In the genomic region with DNA sequence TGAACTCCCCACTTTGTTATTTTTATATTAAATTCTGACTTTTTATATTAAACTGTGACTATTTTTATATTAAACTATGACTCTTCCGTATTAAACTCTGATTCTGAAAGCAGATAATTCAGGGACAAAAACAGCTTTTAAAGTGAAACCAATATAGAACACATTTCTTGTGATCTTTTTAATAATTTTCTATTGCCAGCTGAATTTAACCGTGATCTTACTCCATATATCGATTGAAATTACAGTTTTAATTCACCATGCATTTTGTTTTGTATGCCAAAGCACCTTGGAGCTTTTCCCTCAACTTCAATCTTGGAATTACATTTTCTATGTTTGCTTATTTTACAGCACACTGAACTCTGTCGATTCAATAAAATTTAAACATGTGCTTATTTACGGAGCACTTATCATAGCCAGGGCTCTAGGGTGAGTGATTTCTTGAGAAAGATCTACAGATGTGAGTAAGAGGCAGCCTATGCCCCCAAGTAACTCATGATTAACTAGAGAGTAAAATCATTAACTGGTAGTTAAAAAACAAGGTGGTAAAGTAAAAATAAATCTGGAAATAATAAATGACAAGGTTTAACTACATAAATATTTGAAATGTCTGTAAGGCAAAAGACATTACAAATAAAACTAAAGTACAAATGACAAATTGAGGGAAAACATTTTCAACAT, we compare ENCODE assay signal across 12 cellular contexts.
DNase-seq lines count a peak whose midpoint lies in the region; ATAC-seq and TF ChIP-seq lines count a peak whose summit lies in the region.
"Had no signal": no experiment of that assay in that cellular context is flagged by ENCODE, and none has a peak within 500 bp of the region (broad histone marks: within the 10 kb centered on the region; RNA-seq: fewer than 3 reads in every experiment).

No MANE protein-coding gene starts in this region.

- H3K9me3 ChIP-seq in IMR-90 (ENCODE audit: control insufficient read depth, insufficient read depth, low read length) (no peaks in the 10 kb centered on the region), lower lobe of right lung (no peaks in the 10 kb centered on the region), tibial artery (no peaks in the 10 kb centered on the region), WERI-Rb-1 (ENCODE audit: severe bottlenecking) (peaks cover 4% of the 10 kb centered on the region)
- H3K9me3 ChIP-seq: colonic mucosa had no signal

- H3K18ac ChIP-seq in IMR-90 (ENCODE audit: low read depth, low read length), result no peak overlapping the region

- H4K5ac ChIP-seq in IMR-90 (ENCODE audit: low read depth, low read length), result no peak overlapping the region

- no peak overlapping the region for H4K91ac ChIP-seq in IMR-90 (ENCODE audit: insufficient read depth, low read depth, low read length)

- no TSS peak for BruUV-seq in IMR-90 (replicated peaks; lab: Mats Ljungman, UMichigan)

- peak overlapping the region; percentile 59 for H3K4me2 ChIP-seq in IMR-90 (ENCODE audit: low read depth, low read length)

- CTCF ChIA-PET in IMR-90 (lab: Yijun Ruan, JAX), result interaction anchor here (0.6 kb wide), 1 partner anchor 1456 kb away, joined by 3 read pairs; no protein-coding TSS in a partner anchor

- intact Hi-C loops in IMR-90 (cut with micrococcal nuclease), result no loop called here
- intact Hi-C loops in lower lobe of right lung (cut with DNase I), result no loop called here
- intact Hi-C loops in tibial artery (cut with DNase I; ENCODE audit: low total_unique reads), result loop anchor here (10.0 kb wide), 1 partner anchor 95 kb away; no protein-coding TSS in a partner anchor

- no peak overlapping the region for H3K23ac ChIP-seq in IMR-90 (ENCODE audit: low read depth, low read length)

- no peak for TF ChIP-seq POLR2A in IMR-90 (IDR thresholded peaks at IDR 0.05; ENCODE audit: low read depth, low read length)

- no peak overlapping the region for H2AK9ac ChIP-seq in IMR-90 (replicated peaks; ENCODE audit: low read depth, low read length, poor library complexity)

- TF ChIP-seq RAD21 in IMR-90 (IDR thresholded peaks at IDR 0.05; ENCODE audit: low read length), result no peak

- H3K56ac ChIP-seq in IMR-90 (ENCODE audit: extremely low read depth, insufficient read depth, low read length), result no peak overlapping the region

- no peak overlapping the region for H4K8ac ChIP-seq in IMR-90 (ENCODE audit: low read depth in 2 of 2, low read length in 2 of 2)

- TF ChIP-seq CTCF in IMR-90 (conservative IDR thresholded peaks at IDR 0.05; ENCODE audit: low read depth, low read length), result no peak
- TF ChIP-seq CTCF in choroid plexus epithelial cell (conservative IDR thresholded peaks at IDR 0.05; ENCODE audit: low read depth, low read length), result no peak
- TF ChIP-seq CTCF in lower lobe of right lung (IDR thresholded peaks at IDR 0.05), result no peak
- TF ChIP-seq CTCF in tibial artery (IDR thresholded peaks at IDR 0.05), result no peak
- no peak for TF ChIP-seq CTCF in WERI-Rb-1 (IDR thresholded peaks at IDR 0.05; ENCODE audit: low read depth, low read length)

- no peak overlapping the region for H2BK20ac ChIP-seq in IMR-90 (ENCODE audit: low read depth, low read length)

- no peak overlapping the region for H2BK120ac ChIP-seq in IMR-90 (ENCODE audit: low read depth, low read length)

- H3K4me3 ChIP-seq in IMR-90 (ENCODE audit: insufficient read depth, low read depth, low read length) (no peak overlapping the region), choroid plexus epithelial cell (ENCODE audit: low read depth, low read length) (no peak overlapping the region), lower lobe of right lung (peak overlapping the region; percentile 22), tibial artery (peak overlapping the region; percentile 21 to 25), WERI-Rb-1 (ENCODE audit: low read depth, low read length) (no peak overlapping the region)
- H3K4me3 ChIP-seq: colonic mucosa had no signal

- no peaks in the 10 kb centered on the region for H4K20me1 ChIP-seq in IMR-90 (ENCODE audit: insufficient read depth, low read length)

- H3K14ac ChIP-seq in IMR-90 (replicated peaks; ENCODE audit: low read depth, low read length), result no peak overlapping the region

- DNase-seq in IMR-90, result no peak
- peak; percentile 15 for DNase-seq in choroid plexus epithelial cell (ENCODE audit: low read depth)
- DNase-seq in lower lobe of right lung, result no peak
- no peak for DNase-seq in tibial artery
- no peak for DNase-seq in NCI-H446 treated with DMSO at 0.1 percent for 48 hours (lab: John Stamatoyannopoulos, UW)
- DNase-seq in WERI-Rb-1, result no peak
- DNase-seq: activated naive CD8-positive, alpha-beta T cell treated with anti-CD3 and anti-CD28 coated beads, Interleukin-2, amount 50 U/mL, for 24 hours; colonic mucosa; GF-D8; H9; stimulated activated CD4-positive, alpha-beta T cell treated with anti-CD3 and anti-CD28 coated beads, Interleukin-4, amount 100 ng/mL, for 1 hour had no signal

- H3K4ac ChIP-seq in IMR-90 (ENCODE audit: low read depth, low read length), result no peak overlapping the region

- no peak overlapping the region for H2BK5ac ChIP-seq in IMR-90 (ENCODE audit: low read depth, low read length, poor library complexity, severe bottlenecking)

- no peaks in the 10 kb centered on the region for H3K9me1 ChIP-seq in IMR-90 (ENCODE audit: insufficient read depth, low read length)

- H3K9ac ChIP-seq in IMR-90 (ENCODE audit: low read depth, low read length), result no peak overlapping the region

- H3K36me3 ChIP-seq in IMR-90 (ENCODE audit: control insufficient read depth, insufficient read depth, low read length) (no peaks in the 10 kb centered on the region), lower lobe of right lung (no peaks in the 10 kb centered on the region), tibial artery (no peaks in the 10 kb centered on the region), WERI-Rb-1 (no peaks in the 10 kb centered on the region)
- H3K36me3 ChIP-seq: colonic mucosa had no signal

- dilution Hi-C loops in IMR-90 (cut with HindIII; ENCODE audit: low sequenced_read_pairs, unreplicated experiment), result no loop called here

- H3K4me1 ChIP-seq in IMR-90 (ENCODE audit: control insufficient read depth, insufficient read depth, low read length), result no peaks in the 10 kb centered on the region
- H3K4me1 ChIP-seq in lower lobe of right lung, result peaks cover 15% of the 10 kb centered on the region
- H3K4me1 ChIP-seq in tibial artery, result peaks cover 0 to 4% (median 0%) of the 10 kb centered on the region in 4 donors
- H3K4me1 ChIP-seq: colonic mucosa had no signal

- H3K27ac ChIP-seq in IMR-90 (ENCODE audit: insufficient read depth, low read length), result no peak overlapping the region
- no peak overlapping the region for H3K27ac ChIP-seq in lower lobe of right lung
- H3K27ac ChIP-seq in tibial artery, result peak overlapping the region; percentile 49 to 52
- no peak overlapping the region for H3K27ac ChIP-seq in WERI-Rb-1
- H3K27ac ChIP-seq: colonic mucosa had no signal

- peaks cover 23% of the 10 kb centered on the region for H3K27me3 ChIP-seq in IMR-90 (ENCODE audit: control insufficient read depth, insufficient read depth, low read length)
- H3K27me3 ChIP-seq in lower lobe of right lung (ENCODE audit: low read depth), result no peaks in the 10 kb centered on the region
- H3K27me3 ChIP-seq in tibial artery, result no peaks in the 10 kb centered on the region
- no peaks in the 10 kb centered on the region for H3K27me3 ChIP-seq in WERI-Rb-1 (ENCODE audit: insufficient read depth, low read depth, severe bottlenecking)
- H3K27me3 ChIP-seq: colonic mucosa had no signal

- no peak overlapping the region for H2AFZ ChIP-seq in IMR-90 (replicated peaks; ENCODE audit: low read length, poor library complexity)

- in situ Hi-C loops in IMR-90 (cut with MboI; ENCODE audit: low sequenced_read_pairs), result loop anchor here (10.0 kb wide), 1 partner anchor 55 kb away; no protein-coding TSS in a partner anchor

- H3K79me1 ChIP-seq in IMR-90 (ENCODE audit: low read depth in 1 of 2, low read length in 2 of 2), result no peaks in the 10 kb centered on the region

- POLR2A ChIA-PET in IMR-90 (lab: Charles Lee; ENCODE audit: unreplicated experiment), result interaction anchor here (1.1 kb wide), 1 partner anchor 24 kb away, joined by 8 read pairs; no protein-coding TSS in a partner anchor

- no peak overlapping the region for H2BK15ac ChIP-seq in IMR-90 (ENCODE audit: low read depth, low read length)

- ATAC-seq in IMR-90 (ENCODE audit: low read depth) (no peak), lower lobe of right lung (peak in 1 of 2 donors; percentile 38), HG03045 (IDR thresholded peaks at IDR 0.05; ENCODE audit: unreplicated experiment) (no peak)
- ATAC-seq: activated naive CD8-positive, alpha-beta T cell treated with anti-CD3 and anti-CD28 coated beads, Interleukin-2, amount 50 U/mL, for 24 hours had no signal

- no CpG with 5 or more reads among the region's 5 CpGs for WGBS in IMR-90 (ENCODE audit: extremely low coverage in 2 of 2, insufficient read length in 1 of 2), 2 experiments

- H2AK5ac ChIP-seq in IMR-90 (ENCODE audit: low read depth, low read length), result no peak overlapping the region

TF ChIP-seq in IMR-90, 13 proteins besides CTCF, POLR2A, EP300 and RAD21 (continues in another document):
- TF ChIP-seq MAFK (IDR thresholded peaks at IDR 0.05; ENCODE audit: low read depth, low read length) (no peak), FOS (IDR thresholded peaks at IDR 0.05; ENCODE audit: low read depth, low read length) (no peak), CEBPB (IDR thresholded peaks at IDR 0.05; ENCODE audit: low read depth, low read length) (no peak), NFE2L2 (IDR thresholded peaks at IDR 0.05; ENCODE audit: low read depth, low read length) (no peak), BHLHE40 (IDR thresholded peaks at IDR 0.05; ENCODE audit: low read depth, low read length) (no peak), MXI1 (IDR thresholded peaks at IDR 0.05; ENCODE audit: borderline replicate concordance, low read depth, low read length) (no peak), RFX5 (IDR thresholded peaks at IDR 0.05; ENCODE audit: low read depth, low read length) (no peak), MAZ (IDR thresholded peaks at IDR 0.05; ENCODE audit: borderline replicate concordance, low read depth, low read length) (no peak), SMC3 (IDR thresholded peaks at IDR 0.05; ENCODE audit: low read depth, low read length) (no peak), RCOR1 (IDR thresholded peaks at IDR 0.05; ENCODE audit: insufficient replicate concordance, low read length) (no peak)
- TF ChIP-seq, protein P1, sequence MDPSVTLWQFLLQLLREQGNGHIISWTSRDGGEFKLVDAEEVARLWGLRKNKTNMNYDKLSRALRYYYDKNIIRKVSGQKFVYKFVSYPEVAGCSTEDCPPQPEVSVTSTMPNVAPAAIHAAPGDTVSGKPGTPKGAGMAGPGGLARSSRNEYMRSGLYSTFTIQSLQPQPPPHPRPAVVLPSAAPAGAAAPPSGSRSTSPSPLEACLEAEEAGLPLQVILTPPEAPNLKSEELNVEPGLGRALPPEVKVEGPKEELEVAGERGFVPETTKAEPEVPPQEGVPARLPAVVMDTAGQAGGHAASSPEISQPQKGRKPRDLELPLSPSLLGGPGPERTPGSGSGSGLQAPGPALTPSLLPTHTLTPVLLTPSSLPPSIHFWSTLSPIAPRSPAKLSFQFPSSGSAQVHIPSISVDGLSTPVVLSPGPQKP (IDR thresholded peaks at IDR 0.05; ENCODE audit: borderline replicate concordance, low read depth, low read length), result no peak

Comparison
In these comparisons a context has a peak if more than half of its experiments do, and no peak if none do; other contexts are left out.
1. H3K27ac ChIP-seq: peak in tibial artery (2 of 2); none in IMR-90 (single experiment), lower lobe of right lung (single experiment) and WERI-Rb-1 (single experiment).
2. H3K4me3 ChIP-seq: peak in lower lobe of right lung (single experiment) and tibial artery (2 of 2); none in IMR-90 (single experiment), choroid plexus epithelial cell (single experiment) and WERI-Rb-1 (single experiment).